In genomic region chr17:27226611-27227234, GRCh38 we compare ENCODE assay signal across 15 cellular contexts.
A peak's percentile ranks its signal among the peaks of the same experiment; 100 is the strongest.
DNase-seq lines count a peak whose midpoint lies in the region; ATAC-seq and TF ChIP-seq lines count a peak whose summit lies in the region.
"Had no signal": no experiment of that assay in that cellular context is flagged by ENCODE, and none has a peak within 500 bp of the region (broad histone marks: within the 10 kb centered on the region; RNA-seq: fewer than 3 reads in every experiment).

No MANE protein-coding gene starts in this region.

- no peaks in the 10 kb centered on the region for H3K27me3 ChIP-seq in transverse colon
- H3K27me3 ChIP-seq: dorsolateral prefrontal cortex, heart left ventricle had no signal

- no peaks in the 10 kb centered on the region for H3K9me3 ChIP-seq in transverse colon

- H3K36me3 ChIP-seq in transverse colon, result no peaks in the 10 kb centered on the region
- H3K36me3 ChIP-seq: heart left ventricle had no signal

- no peaks in the 10 kb centered on the region for H3K4me1 ChIP-seq in transverse colon
- H3K4me1 ChIP-seq: heart left ventricle had no signal

- H3K4me3 ChIP-seq in AG10803 (ENCODE audit: low read length), result no peak overlapping the region
- no peak overlapping the region for H3K4me3 ChIP-seq in cardiac fibroblast (replicated peaks in 1 of 2; ENCODE audit: low read depth in 2 of 2, low read length in 2 of 2)
- H3K4me3 ChIP-seq in transverse colon, result no peak overlapping the region
- H3K4me3 ChIP-seq: dorsolateral prefrontal cortex, heart left ventricle had no signal

- intact Hi-C loops in transverse colon (cut with DNase I; ENCODE audit: low total_unique reads), result no loop called here

- no peak for ATAC-seq in GM21360 (IDR thresholded peaks at IDR 0.05; ENCODE audit: unreplicated experiment)
- ATAC-seq: heart left ventricle had no signal

- TF ChIP-seq CTCF in AG10803 (conservative IDR thresholded peaks at IDR 0.05; ENCODE audit: low read length) (no peak), cardiac fibroblast (IDR thresholded peaks at IDR 0.05; ENCODE audit: low read depth, low read length) (no peak), transverse colon (IDR thresholded peaks at IDR 0.05) (no peak)

- no peak for TF ChIP-seq POLR2A in transverse colon (IDR thresholded peaks at IDR 0.05)

- no peak for TF ChIP-seq EP300 in transverse colon (IDR thresholded peaks at IDR 0.05; ENCODE audit: low read depth)

- 61 to 84% methylated on average over 4 of the region's 4 CpGs for WGBS in transverse colon (ENCODE audit: low coverage in 1 of 2), 2 donors

- H3K27ac ChIP-seq in caudate nucleus (ENCODE audit: low read depth, low read length) (no peak overlapping the region), transverse colon (no peak overlapping the region)
- H3K27ac ChIP-seq: dorsolateral prefrontal cortex, heart left ventricle had no signal

- in situ Hi-C loops in transverse colon (cut with MboI; ENCODE audit: low pct_ligation_motif_present in 1 of 4, low pct_unique_long_range_greater_than_20kb in 1 of 4, low sequenced_read_pairs in 3 of 4), result loop anchor here in 2 of 4 donors (25.0 kb wide), 2 partner anchors 236 to 386 kb away; partner anchors contain the start of gene KSR1 (in 1 of the 2)

- DNase-seq in AG10803 (ENCODE audit: low read depth) (peak; percentile 36), NCI-H226 (peak; percentile 27), cardiac fibroblast (ENCODE audit: low read depth in 2 of 2) (peak; percentile 38 to 80), kidney glomerular epithelial cell (lab: John Stamatoyannopoulos, UW) (peak; percentile 34), iPS-NIHi11 (ENCODE audit: low spot score) (no peak), caudate nucleus (lab: John Stamatoyannopoulos, UW) (no peak), transverse colon (no peak)
- DNase-seq: activated CD8-positive, alpha-beta memory T cell treated with anti-CD3 and anti-CD28 coated beads for 24 hours; activated naive CD4-positive, alpha-beta T cell treated with anti-CD3 and anti-CD28 coated beads, Interleukin-2, amount 50 U/mL, for 16 hours; dorsolateral prefrontal cortex; GF-D8; heart left ventricle; NCI-H2107; T-helper 9 cell had no signal

Comparison
In these comparisons a context has a peak if more than half of its experiments do, and no peak if none do; other contexts are left out.
1. DNase-seq: peak in AG10803 (single experiment), NCI-H226 (single experiment), cardiac fibroblast (2 of 2) and kidney glomerular epithelial cell (single experiment); none in iPS-NIHi11 (single experiment), caudate nucleus (0 of 61) and transverse colon (single experiment).